In the genomic region with DNA sequence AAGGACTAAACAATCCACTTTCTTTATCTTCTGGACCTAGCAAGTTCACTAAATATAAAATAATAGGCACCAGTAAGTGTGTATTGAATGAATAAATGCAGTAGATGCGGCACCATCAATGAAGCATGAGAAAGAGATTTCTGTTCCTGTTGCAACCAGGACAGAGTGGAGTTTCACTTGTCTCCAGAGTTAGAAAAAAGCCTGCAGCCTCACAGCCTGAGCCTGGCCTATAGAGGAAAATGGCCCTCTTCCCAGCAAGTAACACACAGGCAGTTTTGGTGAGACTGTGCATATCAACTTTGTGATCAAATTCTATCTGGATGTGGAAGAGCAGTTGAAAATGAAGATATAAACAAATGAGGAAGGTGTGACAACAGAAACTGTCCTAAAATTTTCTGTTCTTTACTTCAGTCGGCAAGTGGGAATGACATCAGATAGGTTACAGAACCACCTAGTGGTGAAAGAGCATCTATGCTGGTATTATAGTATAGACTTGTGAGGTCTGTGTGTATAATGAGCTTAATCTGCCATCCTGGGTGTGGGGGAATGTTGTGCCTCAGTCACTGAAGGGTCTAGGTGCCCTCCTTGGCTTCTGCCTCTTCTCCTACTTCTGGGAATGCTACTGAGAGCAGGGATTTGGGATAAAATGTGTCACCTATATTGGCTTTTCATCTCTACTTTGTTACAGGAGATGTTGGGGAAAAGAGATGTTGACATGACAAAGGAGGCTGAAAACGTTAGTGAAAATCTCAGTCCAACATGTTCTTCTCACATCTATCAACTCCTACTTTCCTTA, we compare ENCODE assay signal across 8 cellular contexts. TPM values are rescaled to one million over a fixed set of nuclear protein-coding genes. Genes with fewer than 3 reads are reported as not detected.
A peak's percentile ranks its signal among the peaks of the same experiment; 100 is the strongest.
DNase-seq lines count a peak whose midpoint lies in the region; ATAC-seq and TF ChIP-seq lines count a peak whose summit lies in the region.

No MANE protein-coding gene starts in this region.

- no peak overlapping the region for H2AFZ ChIP-seq in OCI-LY1 (ENCODE audit: low read length)

- peak; percentile 78 for TF ChIP-seq CTCF in OCI-LY1 (IDR thresholded peaks at IDR 0.05; ENCODE audit: low read length)
- TF ChIP-seq CTCF in coronary artery (IDR thresholded peaks at IDR 0.05), result peak; percentile 50

- H2BK15ac ChIP-seq in mesendoderm (replicated peaks; ENCODE audit: low read depth), result no peak overlapping the region

- no peak overlapping the region for H4K5ac ChIP-seq in mesendoderm (ENCODE audit: low read length)

- H3K18ac ChIP-seq in mesendoderm (ENCODE audit: low read length), result no peak overlapping the region

- H3K23ac ChIP-seq in mesendoderm (ENCODE audit: low read length), result no peak overlapping the region

- DNase-seq in NCI-H146 treated with DMSO at 0.1 percent for 48 hours (lab: John Stamatoyannopoulos, UW; ENCODE audit: unreplicated experiment) (peak; percentile 6), NCI-H146 (lab: John Stamatoyannopoulos, UW) (no peak), coronary artery (ENCODE audit: low spot score) (no peak), mesendoderm (peak; percentile 73), T1000 (lab: John Stamatoyannopoulos, UW) (no peak)

- H3K4me3 ChIP-seq in OCI-LY1 (ENCODE audit: low read depth, low read length, poor library complexity, severe bottlenecking), result no peak overlapping the region
- H3K4me3 ChIP-seq in coronary artery, result no peak overlapping the region
- H3K4me3 ChIP-seq in mesendoderm (ENCODE audit: low read length), result no peak overlapping the region

- H3K9me2 ChIP-seq in OCI-LY1 (ENCODE audit: low read depth, low read length), result no peaks in the 10 kb centered on the region

- H2BK5ac ChIP-seq in mesendoderm (ENCODE audit: low read length), result no peak overlapping the region

- WGBS in mesendoderm (ENCODE audit: extremely low coverage, insufficient coverage, low lambda C conversion rate), result no CpG with 5 or more reads among the region's 3 CpGs

- H3F3A ChIP-seq in OCI-LY1 (ENCODE audit: insufficient read depth, low read length), result no peaks in the 10 kb centered on the region

- H2BK120ac ChIP-seq in mesendoderm (ENCODE audit: low read depth, low read length), result no peak overlapping the region

- no peaks in the 10 kb centered on the region for H3K79me2 ChIP-seq in OCI-LY1 (ENCODE audit: insufficient read depth, low read length)
- H3K79me2 ChIP-seq in mesendoderm (ENCODE audit: control insufficient read depth, insufficient read depth, low read length), result no peaks in the 10 kb centered on the region

- H3K79me1 ChIP-seq in mesendoderm (ENCODE audit: low read length), result no peaks in the 10 kb centered on the region

- no peak overlapping the region for H3K4ac ChIP-seq in mesendoderm (ENCODE audit: low read depth, low read length)

- no peaks in the 10 kb centered on the region for H4K20me1 ChIP-seq in OCI-LY1 (ENCODE audit: insufficient read depth, low read length)

- no peak overlapping the region for H3K9ac ChIP-seq in OCI-LY1 (ENCODE audit: low read length)
- H3K9ac ChIP-seq in mesendoderm (ENCODE audit: low read length), result no peak overlapping the region

- no peak overlapping the region for H2AK5ac ChIP-seq in mesendoderm (ENCODE audit: low read length)

- ATAC-seq in GM21447 (IDR thresholded peaks at IDR 0.05; ENCODE audit: unreplicated experiment), result peak; percentile 98
- peak; percentile 96 for ATAC-seq in HG03558 (IDR thresholded peaks at IDR 0.05; ENCODE audit: extremely low read depth, unreplicated experiment)

- H3K4me2 ChIP-seq in OCI-LY1 (ENCODE audit: low read length) (no peak overlapping the region), mesendoderm (ENCODE audit: low read length) (no peak overlapping the region)

- H3K27me3 ChIP-seq in OCI-LY1 (ENCODE audit: insufficient read depth, low read length) (no peaks in the 10 kb centered on the region), mesendoderm (ENCODE audit: insufficient read depth, low read length, poor library complexity) (no peaks in the 10 kb centered on the region)

- H3K4me1 ChIP-seq in OCI-LY1 (ENCODE audit: insufficient read depth, low read length, severe bottlenecking), result peaks cover 9% of the 10 kb centered on the region
- H3K4me1 ChIP-seq in mesendoderm (ENCODE audit: control insufficient read depth, low read depth, low read length), result no peaks in the 10 kb centered on the region

- H3K36me3 ChIP-seq in OCI-LY1 (ENCODE audit: insufficient read depth, low read length) (no peaks in the 10 kb centered on the region), mesendoderm (ENCODE audit: control insufficient read depth, insufficient read depth, low read length) (no peaks in the 10 kb centered on the region)

- H4K8ac ChIP-seq in mesendoderm (ENCODE audit: low read depth, low read length), result no peak overlapping the region

- H3K27ac ChIP-seq in OCI-LY1 (ENCODE audit: low read depth, low read length, poor library complexity, severe bottlenecking), result no peak overlapping the region
- H3K27ac ChIP-seq in coronary artery, result no peak overlapping the region
- H3K27ac ChIP-seq in mesendoderm (ENCODE audit: low read depth, low read length), result no peak overlapping the region

- peak overlapping the region; percentile 42 for H3K56ac ChIP-seq in mesendoderm (ENCODE audit: low read length)

- no peaks in the 10 kb centered on the region for H3K9me3 ChIP-seq in OCI-LY1 (ENCODE audit: low read length)

RNA-seq across cellular contexts. Expression of gene YIPF5, which starts 28.2 kb away (rescaled TPM):
- polyA plus RNA-seq in mesendoderm (2013, experiment 1 of 2), result 26.7 TPM
- 26.9 TPM for polyA plus RNA-seq in mesendoderm (2013, experiment 2 of 2)

RNA-seq across cellular contexts. Expression of gene KCTD16, which starts 28.4 kb away (rescaled TPM):
- 0.11 TPM for polyA plus RNA-seq in mesendoderm (2013, experiment 1 of 2)
- polyA plus RNA-seq in mesendoderm (2013, experiment 2 of 2), result 0.10 TPM

Comparison
In these comparisons a context has a peak if more than half of its experiments do, and no peak if none do; other contexts are left out.
1. DNase-seq: peak in NCI-H146 treated with DMSO at 0.1 percent for 48 hours (single experiment) and mesendoderm (single experiment); none in NCI-H146 (single experiment), coronary artery (single experiment) and T1000 (single experiment).